8 cellular contexts compared by ENCODE assay signal in genomic region chr15:40044717-40045571, GRCh38. TPM values are rescaled to one million over a fixed set of nuclear protein-coding genes. Genes with fewer than 3 reads are reported as not detected.
DNase-seq lines count a peak whose midpoint lies in the region; ATAC-seq and TF ChIP-seq lines count a peak whose summit lies in the region.

No MANE protein-coding gene starts in this region.

- no peaks in the 10 kb centered on the region for H3K27me3 Mint-ChIP-seq in activated naive CD4-positive, alpha-beta T cell treated with anti-CD3 and anti-CD28 coated beads, Interleukin-2, amount 50 U/mL, for 24 hours

- H4K20me1 ChIP-seq in MM.1S (ENCODE audit: insufficient read depth, low read length) = no peaks in the 10 kb centered on the region

- peak in 1 of 2 donors; percentile 39 for TF ChIP-seq POLR2A in heart left ventricle (IDR thresholded peaks at IDR 0.05)

- peaks cover 4% of the 10 kb centered on the region for H3K79me2 ChIP-seq in MM.1S (ENCODE audit: low read length)

- TF ChIP-seq CTCF in GM10266 (IDR thresholded peaks at IDR 0.05; ENCODE audit: control insufficient read depth, insufficient read depth, low read depth, missing control alignments) = peak; percentile 99
- TF ChIP-seq CTCF in HEK293 (tag by site-specific recombination; IDR thresholded peaks at IDR 0.05) = peak; percentile 94
- peak; percentile 99 for TF ChIP-seq CTCF in MM.1S (IDR thresholded peaks at IDR 0.05; ENCODE audit: low read length)
- peak; percentile 77 to 99 (median 94) for TF ChIP-seq CTCF in heart left ventricle (IDR thresholded peaks at IDR 0.05)
- peak; percentile 91 for TF ChIP-seq CTCF in psoas muscle (IDR thresholded peaks at IDR 0.05)

- H3K9me3 ChIP-seq in HEK293 (ENCODE audit: control insufficient read depth, insufficient read depth, low read depth, low read length) (no peaks in the 10 kb centered on the region), MM.1S (replicated peaks; ENCODE audit: insufficient read depth, low read length) (no peaks in the 10 kb centered on the region), heart left ventricle (no peaks in the 10 kb centered on the region), psoas muscle (no peaks in the 10 kb centered on the region)

- intact Hi-C loops in heart left ventricle (cut with DNase I) (loop anchor here (1.0 to 10.0 kb wide), 19 partner anchors 32 to 1240 kb away; partner anchors contain the start of genes BMF (in 6 of the 10), BUB1B (in 3 of the 10), FSIP1 (in 1 of the 10) and IVD (in 1 of the 10)), psoas muscle (cut with DNase I) (loop anchor here (2.0 to 10.0 kb wide), 6 partner anchors 60 to 390 kb away; partner anchors contain the start of gene BUB1B (in 2 of the 2))

- peak overlapping the region; percentile 72; the same call in 1 of the 2 replicates for H3K4me2 ChIP-seq in MM.1S (ENCODE audit: low read depth, low read length)

- DNase-seq in GM10266 (ENCODE audit: extremely low spot score) (peak; percentile 87), MM.1S (peak; percentile 84), heart left ventricle (peak; percentile 87 to 94 (median 91)), psoas muscle (peak; percentile 88 to 93), ureter (ENCODE audit: low spot score) (peak; percentile 90)

- H3K9ac ChIP-seq in MM.1S (ENCODE audit: low read length) = peak overlapping the region; percentile 42; the same call in 1 of the 2 replicates

- CTCF ChIA-PET in HEK293 (lab: Yijun Ruan, JAX) = interaction anchor here (0.5 to 3.5 kb wide), 31 partner anchors 9 to 301 kb away, joined by 3 to 57 read pairs (median 4); partner anchors contain the start of genes BMF and BUB1B

- no peaks in the 10 kb centered on the region for H3K9me3 Mint-ChIP-seq in activated naive CD4-positive, alpha-beta T cell treated with anti-CD3 and anti-CD28 coated beads, Interleukin-2, amount 50 U/mL, for 24 hours

- 0 out of 2 replicates have a peak, but pooled peaks cover 5% of the 10 kb centered on the region for H3F3A ChIP-seq in MM.1S (ENCODE audit: insufficient read depth, low read length)

- peak overlapping the region; percentile 74 for H3K27ac Mint-ChIP-seq in activated naive CD4-positive, alpha-beta T cell treated with anti-CD3 and anti-CD28 coated beads, Interleukin-2, amount 50 U/mL, for 24 hours

- peaks cover 6% of the 10 kb centered on the region for H3K36me3 Mint-ChIP-seq in activated naive CD4-positive, alpha-beta T cell treated with anti-CD3 and anti-CD28 coated beads, Interleukin-2, amount 50 U/mL, for 24 hours

- H3K4me1 ChIP-seq in HEK293 (ENCODE audit: control insufficient read depth, insufficient read depth, low read length) (peaks cover 14% of the 10 kb centered on the region), MM.1S (ENCODE audit: low read length) (peaks cover 43% of the 10 kb centered on the region), heart left ventricle (peaks cover 6 to 67% (median 51%) of the 10 kb centered on the region in 12 donors), psoas muscle (peaks cover 30% of the 10 kb centered on the region)

- peaks cover 69% of the 10 kb centered on the region for H3K4me1 Mint-ChIP-seq in activated naive CD4-positive, alpha-beta T cell treated with anti-CD3 and anti-CD28 coated beads, Interleukin-2, amount 50 U/mL, for 24 hours

- POLR2A ChIA-PET in HEK293 (lab: Yijun Ruan, JAX) = interaction anchor here (1.4 to 3.5 kb wide), 3 partner anchors 44 to 61 kb away, joined by 6 to 26 read pairs (median 9); no protein-coding TSS in a partner anchor

- H3K27me3 ChIP-seq in MM.1S (replicated peaks; ENCODE audit: insufficient read depth, low read length) (no peaks in the 10 kb centered on the region), heart left ventricle (no peaks in the 10 kb centered on the region), psoas muscle (ENCODE audit: insufficient read depth in 3 of 3, low read length in 2 of 3) (no peaks in the 10 kb centered on the region)

- H3K4me3 Mint-ChIP-seq in activated naive CD4-positive, alpha-beta T cell treated with anti-CD3 and anti-CD28 coated beads, Interleukin-2, amount 50 U/mL, for 24 hours = peak overlapping the region; percentile 65

- H3K9me2 ChIP-seq in MM.1S (replicated peaks; ENCODE audit: insufficient read depth, low read length) = no peaks in the 10 kb centered on the region

- ATAC-seq in SK-N-SH treated with all-trans-retinoic acid at 6 μM for 48 hours (peak; percentile 99), heart left ventricle (peak; percentile 88 to 94 (median 92)), psoas muscle (peak; percentile 90 to 96 (median 94))

- H3K4me3 ChIP-seq in HEK293 (ENCODE audit: low read depth, low read length) (no peak overlapping the region), MM.1S (ENCODE audit: low read length) (peak overlapping the region; percentile 32; the same call in 1 of the 2 replicates), heart left ventricle (peak overlapping the region in 7 of 12 donors; percentile 7 to 43 (median 18)), psoas muscle (peak overlapping the region; percentile 29)

- 4 to 6% (median 6%) methylated on average over 21 to 22 of the region's 22 CpGs for WGBS in heart left ventricle, 4 donors
- 5 to 10% (median 6%) methylated on average over 22 of the region's 22 CpGs for WGBS in psoas muscle, 3 donors

- H3K36me3 ChIP-seq in HEK293 (ENCODE audit: control insufficient read depth in 2 of 2, insufficient read depth in 1 of 2, low read length in 2 of 2) = peaks cover 0 to 6% of the 10 kb centered on the region in 2 experiments; a peak in 1 of 3 replicates
- H3K36me3 ChIP-seq in MM.1S (replicated peaks; ENCODE audit: insufficient read depth, low read length) = no peaks in the 10 kb centered on the region
- peaks cover 0 to 16% (median 0%) of the 10 kb centered on the region in 9 donors for H3K36me3 ChIP-seq in heart left ventricle
- H3K36me3 ChIP-seq in psoas muscle (ENCODE audit: insufficient read depth in 1 of 2, low read depth in 1 of 2) = no peaks in the 10 kb centered on the region

- H3K27ac ChIP-seq in HEK293 (ENCODE audit: extremely low read depth, low read depth, low read length) (peak overlapping the region; percentile 28; the same call in 1 of the 2 replicates), MM.1S (ENCODE audit: low read length) (no peak overlapping the region; the same call in 1 of the 2 replicates), heart left ventricle (peak overlapping the region in 10 of 12 donors; percentile 5 to 61 (median 50)), psoas muscle (peak overlapping the region; percentile 51)

- H2AFZ ChIP-seq in MM.1S (ENCODE audit: low read length) = peak overlapping the region; percentile 84

TF ChIP-seq in HEK293, 187 proteins besides CTCF, POLR2A, EP300 and RAD21 (continues in another document):
- no peak for TF ChIP-seq ZNF221 (tag by site-specific recombination; IDR thresholded peaks at IDR 0.05; ENCODE audit: borderline replicate concordance)
- TF ChIP-seq ZNF391 (tag by site-specific recombination; IDR thresholded peaks at IDR 0.05; ENCODE audit: borderline replicate concordance, low read depth) = peak; percentile 32; the same call in 1 of the 2 replicates
- no peak for TF ChIP-seq ZNF548 (tag by site-specific recombination; IDR thresholded peaks at IDR 0.05)
- TF ChIP-seq ZNF423 (tag by site-specific recombination; IDR thresholded peaks at IDR 0.05) = no peak
- TF ChIP-seq ZNF664 (tag by site-specific recombination; IDR thresholded peaks at IDR 0.05) = peak; percentile 93; the same call in 1 of the 2 replicates
- TF ChIP-seq KLF8 (tag by site-specific recombination; IDR thresholded peaks at IDR 0.05) = peak; percentile 52
- 0 out of 2 replicates have a peak, but pooled peaks have one; percentile 18 for TF ChIP-seq ZBTB8A (tag by site-specific recombination; IDR thresholded peaks at IDR 0.05)
- peak; percentile 48; the same call in 1 of the 2 replicates for TF ChIP-seq SP7 (tag by site-specific recombination; IDR thresholded peaks at IDR 0.05)
- no peak for TF ChIP-seq ZNF473 (tag by site-specific recombination; IDR thresholded peaks at IDR 0.05)
- peak; percentile 72; the same call in 1 of the 2 replicates for TF ChIP-seq ZNF660 (tag by site-specific recombination; IDR thresholded peaks at IDR 0.05)

TF ChIP-seq in SK-N-SH treated with all-trans-retinoic acid at 6 μM for 48 hours, 23 proteins besides CTCF, POLR2A, EP300 and RAD21:
- TF ChIP-seq TOX (CRISPR knock-in tag; IDR thresholded peaks at IDR 0.05; ENCODE audit: borderline replicate concordance) (no peak), PATZ1 (CRISPR knock-in tag; IDR thresholded peaks at IDR 0.05; ENCODE audit: borderline replicate concordance) (no peak), OSR1 (CRISPR knock-in tag; IDR thresholded peaks at IDR 0.05) (no peak), PPARA (CRISPR knock-in tag; IDR thresholded peaks at IDR 0.05; ENCODE audit: borderline replicate concordance) (no peak), ARNTL (CRISPR knock-in tag; IDR thresholded peaks at IDR 0.05; ENCODE audit: borderline replicate concordance, low read depth) (no peak), ZFP3 (CRISPR knock-in tag; IDR thresholded peaks at IDR 0.05) (no peak), ZFP30 (CRISPR knock-in tag; IDR thresholded peaks at IDR 0.05) (no peak)
TF ChIP-seq in SK-N-SH treated with all-trans-retinoic acid at 6 μM for 48 hours: peak in this region for 0.

RNA-seq across cellular contexts. Expression of gene SRP14, which starts 6.0 kb away (rescaled TPM):
- 100 to 1,000 TPM; 189 to 446 (median 218) TPM for total RNA-seq in heart left ventricle
- polyA plus RNA-seq in heart left ventricle = 100 to 1,000 TPM; 379 to 702 TPM
- 100 to 1,000 TPM; 134 to 170 (median 153) TPM for total RNA-seq in psoas muscle
- polyA plus RNA-seq in psoas muscle = 100 to 1,000 TPM; 279 to 288 (median 280) TPM
- total RNA-seq in ureter = 157 TPM
